In the genomic region with DNA sequence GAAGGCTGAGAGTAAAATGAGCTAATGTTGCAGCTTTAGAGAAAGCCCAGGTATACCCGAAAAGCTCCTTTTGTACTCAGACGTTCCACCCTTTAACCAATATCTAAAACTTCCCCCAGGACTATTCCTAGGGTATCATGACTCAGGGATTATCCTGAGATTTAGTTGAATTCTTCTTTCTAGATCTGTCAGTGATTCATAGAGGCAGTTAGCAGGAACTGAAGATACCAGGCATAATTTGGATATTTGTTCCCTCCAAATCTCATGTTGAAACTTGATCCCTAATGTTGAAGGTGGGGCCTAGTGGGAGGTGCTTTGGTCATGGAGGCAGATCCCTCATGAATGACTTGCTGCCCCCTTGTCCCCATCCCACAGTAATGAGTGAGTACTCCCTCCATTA, we compare ENCODE assay signal across 29 cellular contexts.
DNase-seq lines count a peak whose midpoint lies in the region; ATAC-seq, FAIRE-seq and TF ChIP-seq lines count a peak whose summit lies in the region.
"Had no signal": no experiment of that assay in that cellular context is flagged by ENCODE, and none has a peak within 500 bp of the region (broad histone marks: within the 10 kb centered on the region; RNA-seq: fewer than 3 reads in every experiment).

No MANE protein-coding gene starts in this region.

- FAIRE-seq in H54 (lab: Jason Lieb, UNC) = peak; percentile 66
- FAIRE-seq: A549, endothelial cell of umbilical vein had no signal

- DNase-seq in A172 (ENCODE audit: low spot score) = peak; percentile 49
- peak; percentile 9 for DNase-seq in H54 (ENCODE audit: insufficient read length, low spot score)
- no peak for DNase-seq in WTC11 (ENCODE audit: low spot score)
- DNase-seq in DMS114 treated with DMSO at 0.1 percent for 48 hours (lab: John Stamatoyannopoulos, UW; ENCODE audit: unreplicated experiment) = no peak
- no peak for DNase-seq in activated T-cell treated with anti-CD3 and anti-CD28 coated beads, Interleukin-2, amount 50 U/mL, for 24 hours
- no peak for DNase-seq in superior temporal gyrus (ENCODE audit: extremely low spot score)
- DNase-seq in upper lobe of right lung = no peak
- DNase-seq: activated naive CD4-positive, alpha-beta T cell treated with anti-CD3 and anti-CD28 coated beads, Interleukin-2, amount 10 ng/mL, durations not matched to agents 7 days and 5 days; activated T-cell treated with anti-CD3 and anti-CD28 coated beads, Interleukin-2, amount 50 U/mL, for 72 hours; anterior cingulate cortex; COR-L47; DMS79; heart left ventricle; left lung; naive thymus-derived CD4-positive, alpha-beta T cell; NCI-H1417; NCI-H510A treated with DMSO at 0.1 percent for 48 hours; Peyer's patch; SJCRH30; stimulated activated CD4-positive, alpha-beta T cell treated with anti-CD3 and anti-CD28 coated beads, Interleukin-1b, Interleukin-23, amount 100 ng/mL, for 48 hours had no signal

- H3K27me3 ChIP-seq in upper lobe of right lung = no peaks in the 10 kb centered on the region
- H3K27me3 ChIP-seq: BLaER1, heart left ventricle, left lung, Peyer's patch, SJCRH30 had no signal

- intact Hi-C loops in upper lobe of right lung (cut with DNase I) = no loop called here

- no peak overlapping the region for H3K27ac Mint-ChIP-seq in WTC11
- H3K27ac Mint-ChIP-seq in activated T-cell treated with anti-CD3 and anti-CD28 coated beads, Interleukin-2, amount 50 U/mL, for 24 hours = no peak overlapping the region
- H3K27ac Mint-ChIP-seq: activated naive CD4-positive, alpha-beta T cell treated with anti-CD3 and anti-CD28 coated beads, Interleukin-2, amount 10 ng/mL, durations not matched to agents 7 days and 5 days; activated T-cell treated with anti-CD3 and anti-CD28 coated beads, Interleukin-2, amount 50 U/mL, for 72 hours; mesothelial cell of epicardium; naive thymus-derived CD4-positive, alpha-beta T cell; type B pancreatic cell had no signal

- no peaks in the 10 kb centered on the region for H3K4me1 ChIP-seq in upper lobe of right lung
- H3K4me1 ChIP-seq: A549, BLaER1, heart left ventricle, left lung, Peyer's patch, SJCRH30 had no signal

- no peak for TF ChIP-seq CTCF in WTC11 (IDR thresholded peaks at IDR 0.05)
- no peak for TF ChIP-seq CTCF in upper lobe of right lung (IDR thresholded peaks at IDR 0.05)

- no peak overlapping the region for H3K4me3 Mint-ChIP-seq in WTC11
- no peak overlapping the region for H3K4me3 Mint-ChIP-seq in activated T-cell treated with anti-CD3 and anti-CD28 coated beads, Interleukin-2, amount 50 U/mL, for 24 hours
- H3K4me3 Mint-ChIP-seq: activated naive CD4-positive, alpha-beta T cell treated with anti-CD3 and anti-CD28 coated beads, Interleukin-2, amount 10 ng/mL, durations not matched to agents 7 days and 5 days; activated T-cell treated with anti-CD3 and anti-CD28 coated beads, Interleukin-2, amount 50 U/mL, for 72 hours; central memory CD8-positive, alpha-beta T cell; mesothelial cell of epicardium; naive thymus-derived CD4-positive, alpha-beta T cell; type B pancreatic cell had no signal

- TF ChIP-seq POLR2A in H54 (IDR thresholded peaks at IDR 0.05; ENCODE audit: low read depth, low read length) = no peak

- no peaks in the 10 kb centered on the region for H3K9me3 ChIP-seq in upper lobe of right lung
- H3K9me3 ChIP-seq: A549, BLaER1, heart left ventricle, left lung, Peyer's patch, SJCRH30 had no signal

- H3K36me3 ChIP-seq in upper lobe of right lung = no peaks in the 10 kb centered on the region
- H3K36me3 ChIP-seq: BLaER1, heart left ventricle, left lung, Peyer's patch, SJCRH30 had no signal

- ATAC-seq in WTC11 (peak; percentile 66), esophagus mucosa (peak; percentile 46), upper lobe of right lung (no peak)
- ATAC-seq: A549; activated T-cell treated with anti-CD3 and anti-CD28 coated beads, Interleukin-2, amount 50 U/mL, for 72 hours; HCT116; heart left ventricle; left lung; naive thymus-derived CD4-positive, alpha-beta T cell had no signal

- H3K9me3 Mint-ChIP-seq in WTC11 = peaks cover 4% of the 10 kb centered on the region; the same call in 1 of the 2 replicates
- peaks cover 20% of the 10 kb centered on the region for H3K9me3 Mint-ChIP-seq in activated T-cell treated with anti-CD3 and anti-CD28 coated beads, Interleukin-2, amount 50 U/mL, for 24 hours
- H3K9me3 Mint-ChIP-seq: type B pancreatic cell had no signal

- POLR2A ChIA-PET in WTC11 (lab: Charles Lee) = no interaction called here

- no peak overlapping the region for H3K4me3 ChIP-seq in upper lobe of right lung
- H3K4me3 ChIP-seq: A549, BLaER1, heart left ventricle, left lung, Peyer's patch, SJCRH30, skin epidermis had no signal

- H3K36me3 Mint-ChIP-seq in WTC11 = no peaks in the 10 kb centered on the region
- no peaks in the 10 kb centered on the region for H3K36me3 Mint-ChIP-seq in activated T-cell treated with anti-CD3 and anti-CD28 coated beads, Interleukin-2, amount 50 U/mL, for 24 hours (ENCODE audit: low read depth)
- H3K36me3 Mint-ChIP-seq: activated naive CD4-positive, alpha-beta T cell treated with anti-CD3 and anti-CD28 coated beads, Interleukin-2, amount 10 ng/mL, durations not matched to agents 7 days and 5 days; mesothelial cell of epicardium; naive thymus-derived CD4-positive, alpha-beta T cell; type B pancreatic cell had no signal

- CTCF ChIA-PET in WTC11 (lab: Charles Lee) = interaction anchor here (1.1 kb wide), 1 partner anchor 111 kb away, joined by 4 read pairs; no protein-coding TSS in a partner anchor

- H3K4me1 Mint-ChIP-seq in WTC11 = peaks cover 9% of the 10 kb centered on the region; the same call in 1 of the 2 replicates
- no peaks in the 10 kb centered on the region for H3K4me1 Mint-ChIP-seq in activated T-cell treated with anti-CD3 and anti-CD28 coated beads, Interleukin-2, amount 50 U/mL, for 24 hours (ENCODE audit: low read depth)
- H3K4me1 Mint-ChIP-seq: activated naive CD4-positive, alpha-beta T cell treated with anti-CD3 and anti-CD28 coated beads, Interleukin-2, amount 10 ng/mL, durations not matched to agents 7 days and 5 days; central memory CD8-positive, alpha-beta T cell; naive thymus-derived CD4-positive, alpha-beta T cell had no signal

- H3K27ac ChIP-seq in upper lobe of right lung = no peak overlapping the region
- H3K27ac ChIP-seq: A549, BLaER1, heart left ventricle, left lung, Peyer's patch, SJCRH30, skin epidermis had no signal

- H3K27me3 Mint-ChIP-seq in WTC11 (ENCODE audit: low read depth) = no peaks in the 10 kb centered on the region
- no peaks in the 10 kb centered on the region for H3K27me3 Mint-ChIP-seq in activated T-cell treated with anti-CD3 and anti-CD28 coated beads, Interleukin-2, amount 50 U/mL, for 24 hours
- H3K27me3 Mint-ChIP-seq: activated naive CD4-positive, alpha-beta T cell treated with anti-CD3 and anti-CD28 coated beads, Interleukin-2, amount 10 ng/mL, durations not matched to agents 7 days and 5 days; central memory CD8-positive, alpha-beta T cell; naive thymus-derived CD4-positive, alpha-beta T cell; type B pancreatic cell had no signal

TF ChIP-seq in WTC11, 78 proteins besides CTCF, POLR2A, EP300 and RAD21 (continues in another document):
- TF ChIP-seq PRRX2 (CRISPR knock-in tag; IDR thresholded peaks at IDR 0.05) (no peak), ZNF232 (CRISPR knock-in tag; IDR thresholded peaks at IDR 0.05) (no peak), JAZF1 (CRISPR knock-in tag; IDR thresholded peaks at IDR 0.05) (no peak), NFYB (CRISPR knock-in tag; conservative IDR thresholded peaks at IDR 0.05; ENCODE audit: low read depth) (no peak), ETV6 (CRISPR knock-in tag; IDR thresholded peaks at IDR 0.05) (no peak), GRHL2 (CRISPR knock-in tag; IDR thresholded peaks at IDR 0.05; ENCODE audit: insufficient replicate concordance, severe bottlenecking) (no peak), FOXP4 (CRISPR knock-in tag; IDR thresholded peaks at IDR 0.05) (no peak)
- TF ChIP-seq, protein P1, sequence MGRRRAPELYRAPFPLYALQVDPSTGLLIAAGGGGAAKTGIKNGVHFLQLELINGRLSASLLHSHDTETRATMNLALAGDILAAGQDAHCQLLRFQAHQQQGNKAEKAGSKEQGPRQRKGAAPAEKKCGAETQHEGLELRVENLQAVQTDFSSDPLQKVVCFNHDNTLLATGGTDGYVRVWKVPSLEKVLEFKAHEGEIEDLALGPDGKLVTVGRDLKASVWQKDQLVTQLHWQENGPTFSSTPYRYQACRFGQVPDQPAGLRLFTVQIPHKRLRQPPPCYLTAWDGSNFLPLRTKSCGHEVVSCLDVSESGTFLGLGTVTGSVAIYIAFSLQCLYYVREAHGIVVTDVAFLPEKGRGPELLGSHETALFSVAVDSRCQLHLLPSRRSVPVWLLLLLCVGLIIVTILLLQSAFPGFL (CRISPR knock-in tag; IDR thresholded peaks at IDR 0.05; ENCODE audit: borderline replicate concordance) = no peak

Comparison
In these comparisons a context has a peak if more than half of its experiments do, and no peak if none do; other contexts are left out.
1. DNase-seq: peak in A172 (single experiment) and H54 (single experiment); none in WTC11 (single experiment), DMS114 treated with DMSO at 0.1 percent for 48 hours (single experiment), activated T-cell treated with anti-CD3 and anti-CD28 coated beads, Interleukin-2, amount 50 U/mL, for 24 hours (single experiment), superior temporal gyrus (single experiment) and upper lobe of right lung (single experiment).